Comparison of ENCODE assay signal across 23 cellular contexts in the genomic region with DNA sequence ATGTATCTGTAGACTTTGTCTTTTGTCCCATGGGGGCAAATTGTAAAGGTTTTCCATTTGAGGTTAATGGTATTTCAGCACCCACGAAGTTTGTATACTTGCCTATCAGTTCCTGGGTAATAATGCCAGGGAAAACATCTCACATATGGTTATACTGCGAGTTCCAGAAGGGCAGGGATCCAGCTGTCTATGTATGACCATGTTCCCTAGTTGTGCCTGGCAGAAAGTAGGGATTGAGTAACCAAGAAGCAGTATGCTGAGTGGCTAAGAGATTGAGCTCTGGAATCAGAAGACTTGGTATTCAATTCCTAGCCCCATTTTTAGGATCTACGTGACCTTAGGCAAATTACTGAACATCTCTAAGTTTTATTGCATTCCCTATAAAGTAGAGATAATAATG.
DNase-seq lines count a peak whose midpoint lies in the region; ATAC-seq and TF ChIP-seq lines count a peak whose summit lies in the region.
"Had no signal": no experiment of that assay in that cellular context is flagged by ENCODE, and none has a peak within 500 bp of the region (broad histone marks: within the 10 kb centered on the region; RNA-seq: fewer than 3 reads in every experiment).

No MANE protein-coding gene starts in this region.

- peak; percentile 20 for DNase-seq in AG08395 (ENCODE audit: low spot score)
- peak; percentile 44 for DNase-seq in LHCN-M2 (ENCODE audit: low read depth)
- peak; percentile 53 for DNase-seq in choroid plexus epithelial cell (ENCODE audit: low read depth)
- peak; percentile 27 for DNase-seq in iris pigment epithelial cell (ENCODE audit: low read depth)
- no peak for DNase-seq in activated T-cell treated with anti-CD3 and anti-CD28 coated beads, Interleukin-2, amount 50 U/mL, for 1 hour
- DNase-seq in colonic mucosa: no peak
- DNase-seq: activated naive CD8-positive, alpha-beta T cell treated with anti-CD3 and anti-CD28 coated beads for 36 hours; body of pancreas; CD4-positive, CD25-positive, alpha-beta regulatory T cell; effector memory CD4-positive, alpha-beta T cell; heart left ventricle; naive thymus-derived CD8-positive, alpha-beta T cell; NCI-H1417; NCI-H2081 treated with DMSO at 0.1 percent for 48 hours; occipital lobe; PC-9; SHP77 treated with DMSO at 0.1 percent for 48 hours; stimulated activated CD4-positive, alpha-beta T cell treated with anti-CD3 and anti-CD28 coated beads, Interleukin-2, amount 100 ng/mL, for 48 hours; T-helper 9 cell had no signal

- no peaks in the 10 kb centered on the region for H3K9me3 ChIP-seq in colonic mucosa
- H3K9me3 ChIP-seq: body of pancreas, heart left ventricle had no signal

- no peak overlapping the region for H3K9ac ChIP-seq in colonic mucosa (ENCODE audit: low read depth in 2 of 2, low read length in 2 of 2)

- H3K4me3 ChIP-seq in choroid plexus epithelial cell (ENCODE audit: low read depth, low read length): no peak overlapping the region
- H3K4me3 ChIP-seq in colonic mucosa: no peak overlapping the region
- H3K4me3 ChIP-seq: body of pancreas, heart left ventricle, PC-9 had no signal

- no peak overlapping the region for H3K27ac ChIP-seq in colonic mucosa
- H3K27ac ChIP-seq: body of pancreas, heart left ventricle, PC-9 had no signal

- intact Hi-C loops in colonic mucosa (cut with DNase I): no loop called here

- no peak for ATAC-seq in HG02840 (IDR thresholded peaks at IDR 0.05; ENCODE audit: low FRiP score, unreplicated experiment)
- ATAC-seq: body of pancreas; esophagus mucosa; naive thymus-derived CD8-positive, alpha-beta T cell; stimulated activated effector memory CD8-positive, alpha-beta T cell treated with anti-CD3 and anti-CD28 coated beads, Interleukin-12 subunit alpha, Interleukin-12 subunit beta, amount 100 ng/mL, for 72 hours; WTC11 had no signal

- H3K36me3 ChIP-seq in colonic mucosa: no peaks in the 10 kb centered on the region
- H3K36me3 ChIP-seq: heart left ventricle had no signal

- no peaks in the 10 kb centered on the region for H3K27me3 ChIP-seq in colonic mucosa
- H3K27me3 ChIP-seq: body of pancreas, heart left ventricle had no signal

- TF ChIP-seq CTCF in choroid plexus epithelial cell (conservative IDR thresholded peaks at IDR 0.05; ENCODE audit: low read depth, low read length) (no peak), colonic mucosa (IDR thresholded peaks at IDR 0.05) (no peak)

- no peaks in the 10 kb centered on the region for H3K4me1 ChIP-seq in colonic mucosa
- H3K4me1 ChIP-seq: body of pancreas had no signal

Comparison
In these comparisons a context has a peak if more than half of its experiments do, and no peak if none do; other contexts are left out.
1. DNase-seq: peak in AG08395 (single experiment), LHCN-M2 (single experiment), choroid plexus epithelial cell (single experiment) and iris pigment epithelial cell (single experiment); none in activated T-cell treated with anti-CD3 and anti-CD28 coated beads, Interleukin-2, amount 50 U/mL, for 1 hour (single experiment) and colonic mucosa (single experiment).